ENCODE assay signal across 8 cellular contexts in genomic region chr1:156741613-156741983, GRCh38. TPM values are rescaled to one million over a fixed set of nuclear protein-coding genes. Genes with fewer than 3 reads are reported as not detected.
DNase-seq lines count a peak whose midpoint lies in the region; FAIRE-seq and TF ChIP-seq lines count a peak whose summit lies in the region.

No MANE protein-coding gene starts in this region.

- H3K4me2 ChIP-seq in astrocyte (ENCODE audit: low read length), result peak overlapping the region; percentile 75

- H3K9ac ChIP-seq in astrocyte (ENCODE audit: low read length), result peak overlapping the region; percentile 28

- H3K9me3 ChIP-seq in astrocyte (ENCODE audit: insufficient read depth, low read depth, low read length), result no peaks in the 10 kb centered on the region
- no peaks in the 10 kb centered on the region for H3K9me3 ChIP-seq in mesodermal cell (ENCODE audit: control insufficient read depth, low read length)

- H3K4me3 Mint-ChIP-seq in astrocyte (ENCODE audit: unreplicated experiment), result peak overlapping the region; percentile 97

- no peaks in the 10 kb centered on the region for H3K9me3 Mint-ChIP-seq in astrocyte (ENCODE audit: unreplicated experiment)

- TF ChIP-seq CTCF in astrocyte (IDR thresholded peaks at IDR 0.05; ENCODE audit: insufficient read depth, low read depth, low read length), result no peak

- H3K4me1 ChIP-seq in astrocyte (ENCODE audit: insufficient read depth, low read length) (peaks cover 17% of the 10 kb centered on the region), mesodermal cell (ENCODE audit: control insufficient read depth, insufficient read depth, low read length, poor library complexity, severe bottlenecking) (peaks cover 14% of the 10 kb centered on the region)

- peak; percentile 42 for DNase-seq in stimulated activated CD4-positive, alpha-beta T cell treated with anti-CD3 and anti-CD28 coated beads, Interleukin-4, amount 100 ng/mL, for 24 hours
- no peak for DNase-seq in stimulated activated CD4-positive, alpha-beta T cell treated with anti-CD3 and anti-CD28 coated beads, Interleukin-4, amount 100 ng/mL, for 4 hours
- DNase-seq in astrocyte (ENCODE audit: low read depth), result no peak
- DNase-seq in NCI-H226, result no peak
- DNase-seq in SKM-1 treated with dmso at 0.1 percent for 144 hours (lab: John Stamatoyannopoulos, UW; ENCODE audit: unreplicated experiment), result no peak
- DNase-seq in NCI-H82 (lab: John Stamatoyannopoulos, UW), result no peak
- no peak for DNase-seq in AG08396 (ENCODE audit: low spot score)

- H3K27ac Mint-ChIP-seq in astrocyte (ENCODE audit: unreplicated experiment), result peak overlapping the region; percentile 91

- WGBS in mesodermal cell (ENCODE audit: insufficient coverage in 2 of 2), 2 experiments, result no CpG with 5 or more reads among the region's 5 CpGs

- H3K4me3 ChIP-seq in astrocyte (ENCODE audit: insufficient read depth, low read depth, low read length), result no peak overlapping the region
- H3K4me3 ChIP-seq in mesodermal cell (ENCODE audit: extremely low read depth, insufficient read depth, low read length, poor library complexity, severe bottlenecking), result peak overlapping the region; percentile 11

- H3K36me3 ChIP-seq in astrocyte (ENCODE audit: insufficient read depth, low read length) (peaks cover 15% of the 10 kb centered on the region), mesodermal cell (ENCODE audit: control insufficient read depth, insufficient read depth, low read length) (peaks cover 70% of the 10 kb centered on the region)

- peaks cover 21% of the 10 kb centered on the region for H3K4me1 Mint-ChIP-seq in astrocyte (ENCODE audit: low read depth, unreplicated experiment)

- no peak for FAIRE-seq in astrocyte (lab: Jason Lieb, UNC)

- no peaks in the 10 kb centered on the region for H3K27me3 ChIP-seq in astrocyte (ENCODE audit: insufficient read depth, low read length)

- H3K27ac ChIP-seq in astrocyte (ENCODE audit: low read depth, low read length) (peak overlapping the region; percentile 56), mesodermal cell (ENCODE audit: low read depth, low read length, severe bottlenecking) (peak overlapping the region; percentile 76)

- H3K27me3 Mint-ChIP-seq in astrocyte (ENCODE audit: low read depth, unreplicated experiment), result no peaks in the 10 kb centered on the region

- peak overlapping the region; percentile 54 for H2AFZ ChIP-seq in astrocyte (ENCODE audit: low read depth, low read length)

- no peaks in the 10 kb centered on the region for H4K20me1 ChIP-seq in astrocyte (ENCODE audit: insufficient read depth, low read length)

- H3K36me3 Mint-ChIP-seq in astrocyte (ENCODE audit: low read depth, unreplicated experiment), result peaks cover 18% of the 10 kb centered on the region

- peaks cover 47% of the 10 kb centered on the region for H3K79me2 ChIP-seq in astrocyte (ENCODE audit: insufficient read depth, low read length)

RNA-seq across cellular contexts. Expression of gene MRPL24, which starts 0.7 kb away (rescaled TPM):
- 37.4 and 46.5 TPM in 2 replicates for total RNA-seq in astrocyte
- 42.2 TPM for polyA plus RNA-seq in mesodermal cell (2013, experiment 1 of 2)
- polyA plus RNA-seq in mesodermal cell (2013, experiment 2 of 2), result 38.4 TPM

RNA-seq across cellular contexts. Expression of gene HDGF, which starts 9.9 kb away (rescaled TPM):
- total RNA-seq in astrocyte, result 179 and 190 TPM in 2 replicates
- polyA plus RNA-seq in mesodermal cell (2013, experiment 1 of 2), result 265 TPM
- 248 TPM for polyA plus RNA-seq in mesodermal cell (2013, experiment 2 of 2)

RNA-seq across cellular contexts. Expression of gene ISG20L2, which starts 13.0 kb away (rescaled TPM):
- 30.1 and 33.4 TPM in 2 replicates for total RNA-seq in astrocyte
- 31.7 TPM for polyA plus RNA-seq in mesodermal cell (2013, experiment 1 of 2)
- polyA plus RNA-seq in mesodermal cell (2013, experiment 2 of 2), result 24.1 TPM

RNA-seq across cellular contexts. Expression of gene METTL25B, which starts 13.3 kb away (rescaled TPM):
- total RNA-seq in astrocyte, result 9.9 and 11.1 TPM in 2 replicates
- 31.7 TPM for polyA plus RNA-seq in mesodermal cell (2013, experiment 1 of 2)
- polyA plus RNA-seq in mesodermal cell (2013, experiment 2 of 2), result 24.9 TPM

RNA-seq across cellular contexts. Expression of gene PRCC, which starts 25.7 kb away (rescaled TPM):
- total RNA-seq in astrocyte, result 75.5 and 78.3 TPM in 2 replicates
- 88.8 TPM for polyA plus RNA-seq in mesodermal cell (2013, experiment 1 of 2)
- polyA plus RNA-seq in mesodermal cell (2013, experiment 2 of 2), result 79.1 TPM
